In genomic region chr13:20681476-20681875, GRCh38 we compare ENCODE assay signal across 1 cellular context. TPM values are rescaled to one million over a fixed set of nuclear protein-coding genes. Genes with fewer than 3 reads are reported as not detected.
"Had no signal": no experiment of that assay in that cellular context is flagged by ENCODE, and none has a peak within 500 bp of the region (broad histone marks: within the 10 kb centered on the region; RNA-seq: fewer than 3 reads in every experiment).

No MANE protein-coding gene starts in this region.

RNA-seq across cellular contexts. Expression of gene IL17D, which starts 22.0 kb away (rescaled TPM):
- total RNA-seq: activated CD4-positive, alpha-beta memory T cell treated with anti-CD3 and anti-CD28 coated beads, Interleukin-2, amount 10 ng/mL, durations not matched to agents 7 days and 5 days had no signal
